ENCODE assay signal across 8 cellular contexts in the genomic region with DNA sequence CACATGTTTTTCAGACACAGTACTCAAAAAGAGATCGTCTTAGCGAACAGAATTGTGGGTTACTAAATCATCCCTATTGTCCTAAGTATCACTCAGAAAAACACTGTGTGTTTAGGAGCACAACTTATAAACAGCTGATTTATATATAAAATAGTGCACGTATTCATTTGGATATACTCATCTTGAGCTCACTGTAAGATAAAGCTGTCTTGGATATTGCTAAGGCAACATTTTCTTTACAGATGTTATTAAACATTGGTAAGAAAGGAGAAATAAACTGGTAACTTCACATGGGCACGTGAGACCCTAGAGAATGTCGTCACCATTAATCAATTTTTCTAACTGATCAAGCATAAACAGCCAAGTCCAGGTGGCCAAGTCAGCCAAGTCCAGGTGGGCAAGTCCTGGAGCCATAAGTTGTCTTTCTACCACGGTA. TPM values are rescaled to one million over a fixed set of nuclear protein-coding genes. Genes with fewer than 3 reads are reported as not detected.
DNase-seq lines count a peak whose midpoint lies in the region; TF ChIP-seq lines count a peak whose summit lies in the region.

No MANE protein-coding gene starts in this region.

- peak overlapping the region; percentile 58 for H3K4me3 Mint-ChIP-seq in activated naive CD4-positive, alpha-beta T cell treated with anti-CD3 and anti-CD28 coated beads for 36 hours

- intact Hi-C loops in activated naive CD4-positive, alpha-beta T cell treated with anti-CD3 and anti-CD28 coated beads for 36 hours (cut with micrococcal nuclease): loop anchor here (2.0 kb wide), 1 partner anchor 140 kb away; no protein-coding TSS in a partner anchor

- H3K27me3 Mint-ChIP-seq in activated naive CD4-positive, alpha-beta T cell treated with anti-CD3 and anti-CD28 coated beads for 36 hours (ENCODE audit: low read depth): peaks cover 44% of the 10 kb centered on the region

- H3K36me3 Mint-ChIP-seq in activated naive CD4-positive, alpha-beta T cell treated with anti-CD3 and anti-CD28 coated beads for 36 hours (ENCODE audit: low read depth): no peaks in the 10 kb centered on the region

- H3K4me2 ChIP-seq in skeletal muscle satellite cell (ENCODE audit: low read length): peak overlapping the region; percentile 88

- H3K9ac ChIP-seq in skeletal muscle satellite cell (ENCODE audit: low read depth, low read length): peak overlapping the region; percentile 78

- DNase-seq in activated naive CD4-positive, alpha-beta T cell treated with anti-CD3 and anti-CD28 coated beads for 36 hours: no peak
- no peak for DNase-seq in activated naive CD4-positive, alpha-beta T cell (lab: John Stamatoyannopoulos, UW)
- DNase-seq in RWPE1 (ENCODE audit: low spot score): no peak
- no peak for DNase-seq in fibroblast of villous mesenchyme (ENCODE audit: low read depth)
- DNase-seq in cerebellum (ENCODE audit: low spot score): no peak
- DNase-seq in activated CD4-positive, alpha-beta T cell treated with anti-CD3 and anti-CD28 coated beads for 48 hours: no peak
- DNase-seq in hypothalamus (lab: John Stamatoyannopoulos, UW): no peak

- H3K27ac ChIP-seq in RWPE1: peak overlapping the region; percentile 97

- peaks cover 7% of the 10 kb centered on the region for H3K4me1 Mint-ChIP-seq in activated naive CD4-positive, alpha-beta T cell treated with anti-CD3 and anti-CD28 coated beads for 36 hours (ENCODE audit: low read depth)

- H3K27ac Mint-ChIP-seq in activated naive CD4-positive, alpha-beta T cell treated with anti-CD3 and anti-CD28 coated beads for 36 hours: no peak overlapping the region

- no peaks in the 10 kb centered on the region for H3K9me3 Mint-ChIP-seq in activated naive CD4-positive, alpha-beta T cell treated with anti-CD3 and anti-CD28 coated beads for 36 hours

- no peaks in the 10 kb centered on the region for H3K36me3 ChIP-seq in skeletal muscle satellite cell (ENCODE audit: insufficient read depth, low read length)

- POLR2A ChIA-PET in RWPE1 (lab: Yijun Ruan, JAX; ENCODE audit: low non-redundant PET): interaction anchor here (1.1 kb wide), 1 partner anchor 134 kb away, joined by 3 read pairs; no protein-coding TSS in a partner anchor

- no peaks in the 10 kb centered on the region for H3K27me3 ChIP-seq in skeletal muscle satellite cell (ENCODE audit: control insufficient read depth, insufficient read depth, low read length)

- CTCF ChIA-PET in activated naive CD4-positive, alpha-beta T cell treated with anti-CD3 and anti-CD28 coated beads for 36 hours (lab: Charles Lee): no interaction called here
- CTCF ChIA-PET in RWPE1 (lab: Yijun Ruan, JAX): interaction anchor here (0.7 to 1.6 kb wide), 2 partner anchors 18 to 269 kb away, joined by 4 read pairs; no protein-coding TSS in a partner anchor

- H3K9me3 ChIP-seq in skeletal muscle satellite cell (replicated peaks; ENCODE audit: low read length): no peaks in the 10 kb centered on the region

- peaks cover 50% of the 10 kb centered on the region for H3K4me1 ChIP-seq in skeletal muscle satellite cell (ENCODE audit: control insufficient read depth, insufficient read depth, low read length)

- TF ChIP-seq CTCF in RWPE1 (conservative IDR thresholded peaks at IDR 0.05; ENCODE audit: low read depth) (no peak), fibroblast of villous mesenchyme (IDR thresholded peaks at IDR 0.05; ENCODE audit: insufficient read depth, low read depth, low read length) (no peak)

- peak overlapping the region; percentile 90 for H3K4me3 ChIP-seq in fibroblast of villous mesenchyme (ENCODE audit: low read depth, low read length)
- H3K4me3 ChIP-seq in skeletal muscle satellite cell (ENCODE audit: low read length): peak overlapping the region; percentile 99

RNA-seq across cellular contexts. Expression of gene PAWR, which starts 1.7 kb away (rescaled TPM):
- 1 to 10 TPM; 5.2 to 5.6 TPM for total RNA-seq in activated naive CD4-positive, alpha-beta T cell treated with anti-CD3 and anti-CD28 coated beads for 36 hours
- 48.0 and 64.3 TPM in 2 replicates for total RNA-seq in fibroblast of villous mesenchyme
- total RNA-seq in skeletal muscle satellite cell (2012; rRNA removed): 8.7 and 13.9 TPM in 2 replicates
- 16.6 TPM for total RNA-seq in cerebellum
